34 cellular contexts compared by ENCODE assay signal in genomic region chr15:84925906-84926305, GRCh38. TPM values are rescaled to one million over a fixed set of nuclear protein-coding genes. Genes with fewer than 3 reads are reported as not detected.
"Had no signal": no experiment of that assay in that cellular context is flagged by ENCODE, and none has a peak within 500 bp of the region (broad histone marks: within the 10 kb centered on the region; RNA-seq: fewer than 3 reads in every experiment).

No MANE protein-coding gene starts in this region.

- H3K27ac Mint-ChIP-seq: activated CD4-positive, alpha-beta T cell treated with anti-CD3 and anti-CD28 coated beads, Interleukin-2, amount 10 ng/mL, durations not matched to agents 24 days and 14 days; activated CD8-positive, alpha-beta T cell treated with anti-CD3 and anti-CD28 coated beads for 36 hours; activated naive CD8-positive, alpha-beta T cell treated with anti-CD3 and anti-CD28 coated beads for 36 hours; activated T-cell treated with anti-CD3 and anti-CD28 coated beads, Interleukin-2, amount 50 U/mL, for 72 hours; activated T-helper 17 cell treated with anti-CD3 and anti-CD28 coated beads, Interleukin-2, amount 50 U/mL, for 72 hours had no signal

- H3K9me3 Mint-ChIP-seq: activated CD4-positive, alpha-beta T cell treated with anti-CD3 and anti-CD28 coated beads, Interleukin-2, amount 10 ng/mL, durations not matched to agents 24 days and 14 days; activated CD8-positive, alpha-beta T cell treated with anti-CD3 and anti-CD28 coated beads for 36 hours; activated naive CD8-positive, alpha-beta T cell treated with anti-CD3 and anti-CD28 coated beads for 36 hours; activated T-cell treated with anti-CD3 and anti-CD28 coated beads, Interleukin-2, amount 50 U/mL, for 72 hours; activated T-helper 17 cell treated with anti-CD3 and anti-CD28 coated beads, Interleukin-2, amount 50 U/mL, for 72 hours had no signal

- H3K9me3 ChIP-seq: MG63 had no signal

- H3K27me3 ChIP-seq: brain microvascular endothelial cell, MG63 had no signal

- H3K36me3 Mint-ChIP-seq: activated naive CD8-positive, alpha-beta T cell treated with anti-CD3 and anti-CD28 coated beads for 36 hours had no signal

- H3K4me3 ChIP-seq: MG63 had no signal

- H3K4me3 Mint-ChIP-seq: activated CD4-positive, alpha-beta T cell treated with anti-CD3 and anti-CD28 coated beads, Interleukin-2, amount 10 ng/mL, durations not matched to agents 24 days and 14 days; activated CD8-positive, alpha-beta T cell treated with anti-CD3 and anti-CD28 coated beads for 36 hours; activated naive CD8-positive, alpha-beta T cell treated with anti-CD3 and anti-CD28 coated beads for 36 hours; activated T-cell treated with anti-CD3 and anti-CD28 coated beads, Interleukin-2, amount 50 U/mL, for 72 hours; activated T-helper 17 cell treated with anti-CD3 and anti-CD28 coated beads, Interleukin-2, amount 50 U/mL, for 72 hours had no signal

- ATAC-seq: activated CD8-positive, alpha-beta T cell treated with anti-CD3 and anti-CD28 coated beads for 36 hours; activated T-cell treated with anti-CD3 and anti-CD28 coated beads, Interleukin-2, amount 50 U/mL, for 72 hours; activated T-helper 17 cell treated with anti-CD3 and anti-CD28 coated beads, Interleukin-2, amount 50 U/mL, for 72 hours; PC-3 had no signal

- H3K27me3 Mint-ChIP-seq: activated CD8-positive, alpha-beta T cell treated with anti-CD3 and anti-CD28 coated beads for 36 hours; activated naive CD8-positive, alpha-beta T cell treated with anti-CD3 and anti-CD28 coated beads for 36 hours; activated T-helper 17 cell treated with anti-CD3 and anti-CD28 coated beads, Interleukin-2, amount 50 U/mL, for 72 hours had no signal

- H3K27ac ChIP-seq: brain microvascular endothelial cell, WERI-Rb-1 had no signal

- H3K4me1 Mint-ChIP-seq: activated T-helper 17 cell treated with anti-CD3 and anti-CD28 coated beads, Interleukin-2, amount 50 U/mL, for 72 hours had no signal

- DNase-seq: activated CD4-positive, alpha-beta T cell treated with anti-CD3 and anti-CD28 coated beads, Interleukin-2, amount 10 ng/mL, durations not matched to agents 24 days and 14 days; activated CD4-positive, alpha-beta T cell treated with anti-CD3 and anti-CD28 coated beads, Interleukin-2, amount 50 U/mL, for 4 hours; activated CD8-positive, alpha-beta T cell treated with anti-CD3 and anti-CD28 coated beads for 36 hours; activated effector memory CD4-positive, alpha-beta T cell treated with anti-CD3 and anti-CD28 coated beads, Interleukin-2, amount 50 U/mL, for 16 hours; activated naive CD4-positive, alpha-beta T cell; activated naive CD4-positive, alpha-beta T cell treated with anti-CD3 and anti-CD28 coated beads, Interleukin-2, amount 50 U/mL, for 16 hours; activated naive CD8-positive, alpha-beta T cell treated with anti-CD3 and anti-CD28 coated beads for 36 hours; activated T-cell treated with anti-CD3 and anti-CD28 coated beads, Interleukin-2, amount 50 U/mL, for 1 hour; activated T-cell treated with anti-CD3 and anti-CD28 coated beads, Interleukin-2, amount 50 U/mL, for 72 hours; amniotic stem cell; aorta; brain microvascular endothelial cell; central memory CD4-positive, alpha-beta T cell; Kasumi-1; MG63; NCI-H1048; NCI-H1436 treated with DMSO at 0.1 percent for 48 hours; NCI-H1694 treated with DMSO at 0.1 percent for 48 hours; NCI-H2029 treated with DMSO at 0.1 percent for 48 hours; NCI-H2107; NCI-H2171; NCI-H510A; NCI-H526; NCI-H748 treated with DMSO at 0.1 percent for 48 hours; NK-92 treated with Interleukin-12 subunit alpha and Interleukin-12 subunit beta, amount 100 ng/mL, for 24 hours; Right ventricle myocardium superior; SW 1271; T-helper 1 cell; T-helper 2 cell; T-helper 9 cell; WERI-Rb-1 had no signal

- H3K36me3 ChIP-seq: brain microvascular endothelial cell, MG63, WERI-Rb-1 had no signal

RNA-seq across cellular contexts. Expression of gene SLC28A1, which starts 41.4 kb away (rescaled TPM):
- total RNA-seq: activated CD4-positive, alpha-beta T cell treated with anti-CD3 and anti-CD28 coated beads, Interleukin-2, amount 10 ng/mL, durations not matched to agents 24 days and 14 days; activated CD8-positive, alpha-beta memory T cell treated with anti-CD3 and anti-CD28 coated beads for 36 hours; activated CD8-positive, alpha-beta T cell treated with anti-CD3 and anti-CD28 coated beads for 36 hours; activated naive CD8-positive, alpha-beta T cell treated with anti-CD3 and anti-CD28 coated beads for 36 hours; activated T-cell treated with anti-CD3 and anti-CD28 coated beads, Interleukin-2, amount 50 U/mL, for 72 hours; activated T-helper 17 cell treated with anti-CD3 and anti-CD28 coated beads, Interleukin-2, amount 50 U/mL, for 72 hours had no signal
